ENCODE assay signal across 1 cellular context in the genomic region with DNA sequence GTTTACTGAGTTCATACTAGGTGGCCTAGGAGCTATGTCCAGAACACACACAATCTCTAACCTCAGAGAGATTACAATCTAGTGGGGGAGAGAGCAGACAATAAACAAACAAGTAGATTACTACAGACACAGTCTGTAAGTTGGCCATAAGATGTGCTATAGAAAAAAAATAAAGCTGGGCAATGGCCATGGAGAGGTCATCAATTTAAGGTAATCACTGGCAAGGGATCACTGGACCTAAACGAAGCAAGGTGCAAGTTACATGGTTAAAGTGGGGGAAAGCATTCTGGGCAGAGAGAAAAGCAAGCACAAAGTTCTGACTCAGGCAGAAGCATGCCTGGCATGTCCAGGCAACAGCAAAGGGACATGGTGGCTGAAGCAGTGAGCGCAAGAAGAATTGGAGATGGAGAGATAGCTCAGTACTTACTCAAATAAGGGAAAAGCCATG.
TF ChIP-seq lines count a peak whose summit lies in the region.

No MANE protein-coding gene starts in this region.

TF ChIP-seq in HepG2, 621 proteins besides CTCF, POLR2A, EP300 and RAD21 (continued from another document and continues in another):
- TF ChIP-seq, protein P1, sequence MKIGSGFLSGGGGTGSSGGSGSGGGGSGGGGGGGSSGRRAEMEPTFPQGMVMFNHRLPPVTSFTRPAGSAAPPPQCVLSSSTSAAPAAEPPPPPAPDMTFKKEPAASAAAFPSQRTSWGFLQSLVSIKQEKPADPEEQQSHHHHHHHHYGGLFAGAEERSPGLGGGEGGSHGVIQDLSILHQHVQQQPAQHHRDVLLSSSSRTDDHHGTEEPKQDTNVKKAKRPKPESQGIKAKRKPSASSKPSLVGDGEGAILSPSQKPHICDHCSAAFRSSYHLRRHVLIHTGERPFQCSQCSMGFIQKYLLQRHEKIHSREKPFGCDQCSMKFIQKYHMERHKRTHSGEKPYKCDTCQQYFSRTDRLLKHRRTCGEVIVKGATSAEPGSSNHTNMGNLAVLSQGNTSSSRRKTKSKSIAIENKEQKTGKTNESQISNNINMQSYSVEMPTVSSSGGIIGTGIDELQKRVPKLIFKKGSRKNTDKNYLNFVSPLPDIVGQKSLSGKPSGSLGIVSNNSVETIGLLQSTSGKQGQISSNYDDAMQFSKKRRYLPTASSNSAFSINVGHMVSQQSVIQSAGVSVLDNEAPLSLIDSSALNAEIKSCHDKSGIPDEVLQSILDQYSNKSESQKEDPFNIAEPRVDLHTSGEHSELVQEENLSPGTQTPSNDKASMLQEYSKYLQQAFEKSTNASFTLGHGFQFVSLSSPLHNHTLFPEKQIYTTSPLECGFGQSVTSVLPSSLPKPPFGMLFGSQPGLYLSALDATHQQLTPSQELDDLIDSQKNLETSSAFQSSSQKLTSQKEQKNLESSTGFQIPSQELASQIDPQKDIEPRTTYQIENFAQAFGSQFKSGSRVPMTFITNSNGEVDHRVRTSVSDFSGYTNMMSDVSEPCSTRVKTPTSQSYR (CRISPR knock-in tag; IDR thresholded peaks at IDR 0.05; ENCODE audit: borderline replicate concordance): 0 out of 2 replicates have a peak, but pooled peaks have one; percentile 13
- TF ChIP-seq FOXO1 (CRISPR knock-in tag; IDR thresholded peaks at IDR 0.05): peak; percentile 34; the same call in 1 of the 2 replicates
- TF ChIP-seq ZNF879 (CRISPR knock-in tag; IDR thresholded peaks at IDR 0.05): no peak
- no peak for TF ChIP-seq SOX6 (IDR thresholded peaks at IDR 0.05)
- TF ChIP-seq SOX6 (CRISPR knock-in tag; IDR thresholded peaks at IDR 0.05): peak; percentile 76
- TF ChIP-seq, protein P2, sequence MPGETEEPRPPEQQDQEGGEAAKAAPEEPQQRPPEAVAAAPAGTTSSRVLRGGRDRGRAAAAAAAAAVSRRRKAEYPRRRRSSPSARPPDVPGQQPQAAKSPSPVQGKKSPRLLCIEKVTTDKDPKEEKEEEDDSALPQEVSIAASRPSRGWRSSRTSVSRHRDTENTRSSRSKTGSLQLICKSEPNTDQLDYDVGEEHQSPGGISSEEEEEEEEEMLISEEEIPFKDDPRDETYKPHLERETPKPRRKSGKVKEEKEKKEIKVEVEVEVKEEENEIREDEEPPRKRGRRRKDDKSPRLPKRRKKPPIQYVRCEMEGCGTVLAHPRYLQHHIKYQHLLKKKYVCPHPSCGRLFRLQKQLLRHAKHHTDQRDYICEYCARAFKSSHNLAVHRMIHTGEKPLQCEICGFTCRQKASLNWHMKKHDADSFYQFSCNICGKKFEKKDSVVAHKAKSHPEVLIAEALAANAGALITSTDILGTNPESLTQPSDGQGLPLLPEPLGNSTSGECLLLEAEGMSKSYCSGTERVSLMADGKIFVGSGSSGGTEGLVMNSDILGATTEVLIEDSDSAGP (CRISPR knock-in tag; IDR thresholded peaks at IDR 0.05; ENCODE audit: borderline replicate concordance): no peak
- TF ChIP-seq XRCC5 (optimal IDR thresholded peaks at IDR 0.05; ENCODE audit: low read length): no peak
- TF ChIP-seq POGZ (CRISPR knock-in tag; IDR thresholded peaks at IDR 0.05): 0 out of 2 replicates have a peak, but pooled peaks have one; percentile 18
- TF ChIP-seq ZNF891 (CRISPR knock-in tag; IDR thresholded peaks at IDR 0.05): no peak
- 0 out of 2 replicates have a peak, but pooled peaks have one; percentile 40 for TF ChIP-seq ZBTB38 (CRISPR knock-in tag; IDR thresholded peaks at IDR 0.05)
- TF ChIP-seq, protein P3, sequence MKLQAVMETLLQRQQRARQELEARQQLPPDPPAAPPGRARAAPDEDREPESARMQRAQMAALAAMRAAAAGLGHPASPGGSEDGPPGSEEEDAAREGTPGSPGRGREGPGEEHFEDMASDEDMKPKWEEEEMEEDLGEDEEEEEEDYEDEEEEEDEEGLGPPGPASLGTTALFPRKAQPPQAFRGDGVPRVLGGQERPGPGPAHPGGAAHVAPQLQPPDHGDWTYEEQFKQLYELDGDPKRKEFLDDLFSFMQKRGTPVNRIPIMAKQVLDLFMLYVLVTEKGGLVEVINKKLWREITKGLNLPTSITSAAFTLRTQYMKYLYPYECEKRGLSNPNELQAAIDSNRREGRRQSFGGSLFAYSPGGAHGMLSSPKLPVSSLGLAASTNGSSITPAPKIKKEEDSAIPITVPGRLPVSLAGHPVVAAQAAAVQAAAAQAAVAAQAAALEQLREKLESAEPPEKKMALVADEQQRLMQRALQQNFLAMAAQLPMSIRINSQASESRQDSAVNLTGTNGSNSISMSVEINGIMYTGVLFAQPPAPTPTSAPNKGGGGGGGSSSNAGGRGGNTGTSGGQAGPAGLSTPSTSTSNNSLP (IDR thresholded peaks at IDR 0.05; ENCODE audit: low read depth, low read length): peak; percentile 77
- TF ChIP-seq, protein P4, sequence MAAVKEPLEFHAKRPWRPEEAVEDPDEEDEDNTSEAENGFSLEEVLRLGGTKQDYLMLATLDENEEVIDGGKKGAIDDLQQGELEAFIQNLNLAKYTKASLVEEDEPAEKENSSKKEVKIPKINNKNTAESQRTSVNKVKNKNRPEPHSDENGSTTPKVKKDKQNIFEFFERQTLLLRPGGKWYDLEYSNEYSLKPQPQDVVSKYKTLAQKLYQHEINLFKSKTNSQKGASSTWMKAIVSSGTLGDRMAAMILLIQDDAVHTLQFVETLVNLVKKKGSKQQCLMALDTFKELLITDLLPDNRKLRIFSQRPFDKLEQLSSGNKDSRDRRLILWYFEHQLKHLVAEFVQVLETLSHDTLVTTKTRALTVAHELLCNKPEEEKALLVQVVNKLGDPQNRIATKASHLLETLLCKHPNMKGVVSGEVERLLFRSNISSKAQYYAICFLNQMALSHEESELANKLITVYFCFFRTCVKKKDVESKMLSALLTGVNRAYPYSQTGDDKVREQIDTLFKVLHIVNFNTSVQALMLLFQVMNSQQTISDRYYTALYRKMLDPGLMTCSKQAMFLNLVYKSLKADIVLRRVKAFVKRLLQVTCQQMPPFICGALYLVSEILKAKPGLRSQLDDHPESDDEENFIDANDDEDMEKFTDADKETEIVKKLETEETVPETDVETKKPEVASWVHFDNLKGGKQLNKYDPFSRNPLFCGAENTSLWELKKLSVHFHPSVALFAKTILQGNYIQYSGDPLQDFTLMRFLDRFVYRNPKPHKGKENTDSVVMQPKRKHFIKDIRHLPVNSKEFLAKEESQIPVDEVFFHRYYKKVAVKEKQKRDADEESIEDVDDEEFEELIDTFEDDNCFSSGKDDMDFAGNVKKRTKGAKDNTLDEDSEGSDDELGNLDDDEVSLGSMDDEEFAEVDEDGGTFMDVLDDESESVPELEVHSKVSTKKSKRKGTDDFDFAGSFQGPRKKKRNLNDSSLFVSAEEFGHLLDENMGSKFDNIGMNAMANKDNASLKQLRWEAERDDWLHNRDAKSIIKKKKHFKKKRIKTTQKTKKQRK (IDR thresholded peaks at IDR 0.05; ENCODE audit: low read length): no peak
- no peak for TF ChIP-seq ZNF564 (CRISPR knock-in tag; IDR thresholded peaks at IDR 0.05)
- peak; percentile 52; the same call in 1 of the 2 replicates for TF ChIP-seq SOX5 (CRISPR knock-in tag; IDR thresholded peaks at IDR 0.05; ENCODE audit: borderline replicate concordance)
- TF ChIP-seq TARDBP (CRISPR knock-in tag; IDR thresholded peaks at IDR 0.05): 0 out of 2 replicates have a peak, but pooled peaks have one; percentile 36
- TF ChIP-seq, protein P5, sequence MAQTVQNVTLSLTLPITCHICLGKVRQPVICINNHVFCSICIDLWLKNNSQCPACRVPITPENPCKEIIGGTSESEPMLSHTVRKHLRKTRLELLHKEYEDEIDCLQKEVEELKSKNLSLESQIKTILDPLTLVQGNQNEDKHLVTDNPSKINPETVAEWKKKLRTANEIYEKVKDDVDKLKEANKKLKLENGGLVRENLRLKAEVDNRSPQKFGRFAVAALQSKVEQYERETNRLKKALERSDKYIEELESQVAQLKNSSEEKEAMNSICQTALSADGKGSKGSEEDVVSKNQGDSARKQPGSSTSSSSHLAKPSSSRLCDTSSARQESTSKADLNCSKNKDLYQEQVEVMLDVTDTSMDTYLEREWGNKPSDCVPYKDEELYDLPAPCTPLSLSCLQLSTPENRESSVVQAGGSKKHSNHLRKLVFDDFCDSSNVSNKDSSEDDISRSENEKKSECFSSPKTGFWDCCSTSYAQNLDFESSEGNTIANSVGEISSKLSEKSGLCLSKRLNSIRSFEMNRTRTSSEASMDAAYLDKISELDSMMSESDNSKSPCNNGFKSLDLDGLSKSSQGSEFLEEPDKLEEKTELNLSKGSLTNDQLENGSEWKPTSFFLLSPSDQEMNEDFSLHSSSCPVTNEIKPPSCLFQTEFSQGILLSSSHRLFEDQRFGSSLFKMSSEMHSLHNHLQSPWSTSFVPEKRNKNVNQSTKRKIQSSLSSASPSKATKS (CRISPR knock-in tag; IDR thresholded peaks at IDR 0.05): no peak
- no peak for TF ChIP-seq ZFP36L2 (CRISPR knock-in tag; IDR thresholded peaks at IDR 0.05)
- TF ChIP-seq ZNF230 (CRISPR knock-in tag; IDR thresholded peaks at IDR 0.05): no peak
- no peak for TF ChIP-seq ZNF720 (CRISPR knock-in tag; IDR thresholded peaks at IDR 0.05)
- TF ChIP-seq ZFP37 (CRISPR knock-in tag; IDR thresholded peaks at IDR 0.05; ENCODE audit: borderline replicate concordance): no peak
- peak; percentile 90 for TF ChIP-seq PPARG (CRISPR knock-in tag; conservative IDR thresholded peaks at IDR 0.05)
- TF ChIP-seq, protein P6, sequence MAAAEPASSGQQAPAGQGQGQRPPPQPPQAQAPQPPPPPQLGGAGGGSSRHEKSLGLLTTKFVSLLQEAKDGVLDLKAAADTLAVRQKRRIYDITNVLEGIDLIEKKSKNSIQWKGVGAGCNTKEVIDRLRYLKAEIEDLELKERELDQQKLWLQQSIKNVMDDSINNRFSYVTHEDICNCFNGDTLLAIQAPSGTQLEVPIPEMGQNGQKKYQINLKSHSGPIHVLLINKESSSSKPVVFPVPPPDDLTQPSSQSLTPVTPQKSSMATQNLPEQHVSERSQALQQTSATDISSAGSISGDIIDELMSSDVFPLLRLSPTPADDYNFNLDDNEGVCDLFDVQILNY (CRISPR knock-in tag; conservative IDR thresholded peaks at IDR 0.05): no peak
- 0 out of 2 replicates have a peak, but pooled peaks have one; percentile 36 for TF ChIP-seq NCOR1 (IDR thresholded peaks at IDR 0.05; ENCODE audit: borderline replicate concordance, low read length)
- TF ChIP-seq, protein P7, sequence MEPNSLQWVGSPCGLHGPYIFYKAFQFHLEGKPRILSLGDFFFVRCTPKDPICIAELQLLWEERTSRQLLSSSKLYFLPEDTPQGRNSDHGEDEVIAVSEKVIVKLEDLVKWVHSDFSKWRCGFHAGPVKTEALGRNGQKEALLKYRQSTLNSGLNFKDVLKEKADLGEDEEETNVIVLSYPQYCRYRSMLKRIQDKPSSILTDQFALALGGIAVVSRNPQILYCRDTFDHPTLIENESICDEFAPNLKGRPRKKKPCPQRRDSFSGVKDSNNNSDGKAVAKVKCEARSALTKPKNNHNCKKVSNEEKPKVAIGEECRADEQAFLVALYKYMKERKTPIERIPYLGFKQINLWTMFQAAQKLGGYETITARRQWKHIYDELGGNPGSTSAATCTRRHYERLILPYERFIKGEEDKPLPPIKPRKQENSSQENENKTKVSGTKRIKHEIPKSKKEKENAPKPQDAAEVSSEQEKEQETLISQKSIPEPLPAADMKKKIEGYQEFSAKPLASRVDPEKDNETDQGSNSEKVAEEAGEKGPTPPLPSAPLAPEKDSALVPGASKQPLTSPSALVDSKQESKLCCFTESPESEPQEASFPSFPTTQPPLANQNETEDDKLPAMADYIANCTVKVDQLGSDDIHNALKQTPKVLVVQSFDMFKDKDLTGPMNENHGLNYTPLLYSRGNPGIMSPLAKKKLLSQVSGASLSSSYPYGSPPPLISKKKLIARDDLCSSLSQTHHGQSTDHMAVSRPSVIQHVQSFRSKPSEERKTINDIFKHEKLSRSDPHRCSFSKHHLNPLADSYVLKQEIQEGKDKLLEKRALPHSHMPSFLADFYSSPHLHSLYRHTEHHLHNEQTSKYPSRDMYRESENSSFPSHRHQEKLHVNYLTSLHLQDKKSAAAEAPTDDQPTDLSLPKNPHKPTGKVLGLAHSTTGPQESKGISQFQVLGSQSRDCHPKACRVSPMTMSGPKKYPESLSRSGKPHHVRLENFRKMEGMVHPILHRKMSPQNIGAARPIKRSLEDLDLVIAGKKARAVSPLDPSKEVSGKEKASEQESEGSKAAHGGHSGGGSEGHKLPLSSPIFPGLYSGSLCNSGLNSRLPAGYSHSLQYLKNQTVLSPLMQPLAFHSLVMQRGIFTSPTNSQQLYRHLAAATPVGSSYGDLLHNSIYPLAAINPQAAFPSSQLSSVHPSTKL (CRISPR knock-in tag; IDR thresholded peaks at IDR 0.05): peak; percentile 65
- TF ChIP-seq, protein P8, sequence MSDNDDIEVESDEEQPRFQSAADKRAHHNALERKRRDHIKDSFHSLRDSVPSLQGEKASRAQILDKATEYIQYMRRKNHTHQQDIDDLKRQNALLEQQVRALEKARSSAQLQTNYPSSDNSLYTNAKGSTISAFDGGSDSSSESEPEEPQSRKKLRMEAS (IDR thresholded peaks at IDR 0.05): peak; percentile 49
- 0 out of 2 replicates have a peak, but pooled peaks have one; percentile 6 for TF ChIP-seq ERF (CRISPR knock-in tag; IDR thresholded peaks at IDR 0.05)
- no peak for TF ChIP-seq CREB1 (IDR thresholded peaks at IDR 0.05)
- peak; percentile 69 for TF ChIP-seq CREB1 (CRISPR knock-in tag; IDR thresholded peaks at IDR 0.05)
- TF ChIP-seq KMT2A (CRISPR knock-in tag; IDR thresholded peaks at IDR 0.05): no peak
- TF ChIP-seq RXRB (CRISPR knock-in tag; IDR thresholded peaks at IDR 0.05; ENCODE audit: borderline replicate concordance): peak; percentile 58
- TF ChIP-seq GTF3A (CRISPR knock-in tag; conservative IDR thresholded peaks at IDR 0.05): no peak
- TF ChIP-seq SNAPC2 (CRISPR knock-in tag; IDR thresholded peaks at IDR 0.05): no peak
- TF ChIP-seq SP4 (CRISPR knock-in tag; IDR thresholded peaks at IDR 0.05): no peak
- no peak for TF ChIP-seq ZNF780A (CRISPR knock-in tag; IDR thresholded peaks at IDR 0.05)
- no peak for TF ChIP-seq CAMTA2 (CRISPR knock-in tag; IDR thresholded peaks at IDR 0.05; ENCODE audit: borderline replicate concordance)
- TF ChIP-seq, protein P9, sequence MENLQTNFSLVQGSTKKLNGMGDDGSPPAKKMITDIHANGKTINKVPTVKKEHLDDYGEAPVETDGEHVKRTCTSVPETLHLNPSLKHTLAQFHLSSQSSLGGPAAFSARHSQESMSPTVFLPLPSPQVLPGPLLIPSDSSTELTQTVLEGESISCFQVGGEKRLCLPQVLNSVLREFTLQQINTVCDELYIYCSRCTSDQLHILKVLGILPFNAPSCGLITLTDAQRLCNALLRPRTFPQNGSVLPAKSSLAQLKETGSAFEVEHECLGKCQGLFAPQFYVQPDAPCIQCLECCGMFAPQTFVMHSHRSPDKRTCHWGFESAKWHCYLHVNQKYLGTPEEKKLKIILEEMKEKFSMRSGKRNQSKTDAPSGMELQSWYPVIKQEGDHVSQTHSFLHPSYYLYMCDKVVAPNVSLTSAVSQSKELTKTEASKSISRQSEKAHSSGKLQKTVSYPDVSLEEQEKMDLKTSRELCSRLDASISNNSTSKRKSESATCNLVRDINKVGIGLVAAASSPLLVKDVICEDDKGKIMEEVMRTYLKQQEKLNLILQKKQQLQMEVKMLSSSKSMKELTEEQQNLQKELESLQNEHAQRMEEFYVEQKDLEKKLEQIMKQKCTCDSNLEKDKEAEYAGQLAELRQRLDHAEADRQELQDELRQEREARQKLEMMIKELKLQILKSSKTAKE (CRISPR knock-in tag; IDR thresholded peaks at IDR 0.05; ENCODE audit: borderline replicate concordance): peak; percentile 64; the same call in 1 of the 2 replicates
- TF ChIP-seq RELA (CRISPR knock-in tag; IDR thresholded peaks at IDR 0.05): no peak
- TF ChIP-seq MEF2D (CRISPR knock-in tag; IDR thresholded peaks at IDR 0.05): peak; percentile 26; the same call in 1 of the 2 replicates
